ENCODE assay signal across 23 cellular contexts in genomic region chr6:45990162-45990561, GRCh38. TPM values are rescaled to one million over a fixed set of nuclear protein-coding genes. Genes with fewer than 3 reads are reported as not detected.
DNase-seq lines count a peak whose midpoint lies in the region; ATAC-seq and TF ChIP-seq lines count a peak whose summit lies in the region.
"Had no signal": no experiment of that assay in that cellular context is flagged by ENCODE, and none has a peak within 500 bp of the region (broad histone marks: within the 10 kb centered on the region; RNA-seq: fewer than 3 reads in every experiment).

No MANE protein-coding gene starts in this region.

- no peaks in the 10 kb centered on the region for H3K9me3 Mint-ChIP-seq in activated naive CD8-positive, alpha-beta T cell treated with anti-CD3 and anti-CD28 coated beads, Interleukin-2, amount 50 U/mL, for 24 hours
- H3K9me3 Mint-ChIP-seq in activated naive CD8-positive, alpha-beta T cell treated with anti-CD3 and anti-CD28 coated beads for 36 hours: peaks cover 2% of the 10 kb centered on the region
- no peaks in the 10 kb centered on the region for H3K9me3 Mint-ChIP-seq in stimulated activated effector memory CD8-positive, alpha-beta T cell treated with anti-CD3 and anti-CD28 coated beads, Interleukin-12 subunit alpha, Interleukin-12 subunit beta, amount 100 ng/mL, for 72 hours
- H3K9me3 Mint-ChIP-seq: H9, memory B cell had no signal

- CTCF ChIA-PET in HEK293T (lab: Yijun Ruan, JAX): no interaction called here

- H3K4me1 Mint-ChIP-seq in activated naive CD8-positive, alpha-beta T cell treated with anti-CD3 and anti-CD28 coated beads, Interleukin-2, amount 50 U/mL, for 24 hours: peaks cover 8% of the 10 kb centered on the region
- peaks cover 3% of the 10 kb centered on the region for H3K4me1 Mint-ChIP-seq in activated naive CD8-positive, alpha-beta T cell treated with anti-CD3 and anti-CD28 coated beads for 36 hours
- peaks cover 29% of the 10 kb centered on the region for H3K4me1 Mint-ChIP-seq in stimulated activated effector memory CD8-positive, alpha-beta T cell treated with anti-CD3 and anti-CD28 coated beads, Interleukin-12 subunit alpha, Interleukin-12 subunit beta, amount 100 ng/mL, for 72 hours

- H3K4me3 Mint-ChIP-seq in activated naive CD8-positive, alpha-beta T cell treated with anti-CD3 and anti-CD28 coated beads, Interleukin-2, amount 50 U/mL, for 24 hours: no peak overlapping the region
- no peak overlapping the region for H3K4me3 Mint-ChIP-seq in activated naive CD8-positive, alpha-beta T cell treated with anti-CD3 and anti-CD28 coated beads for 36 hours
- no peak overlapping the region for H3K4me3 Mint-ChIP-seq in stimulated activated effector memory CD8-positive, alpha-beta T cell treated with anti-CD3 and anti-CD28 coated beads, Interleukin-12 subunit alpha, Interleukin-12 subunit beta, amount 100 ng/mL, for 72 hours
- H3K4me3 Mint-ChIP-seq: H9; memory B cell; naive thymus-derived CD4-positive, alpha-beta T cell had no signal

- no peak for DNase-seq in activated naive CD8-positive, alpha-beta T cell treated with anti-CD3 and anti-CD28 coated beads, Interleukin-2, amount 50 U/mL, for 24 hours
- DNase-seq in activated naive CD8-positive, alpha-beta T cell treated with anti-CD3 and anti-CD28 coated beads for 36 hours: no peak
- DNase-seq in stimulated activated effector memory CD8-positive, alpha-beta T cell treated with anti-CD3 and anti-CD28 coated beads, Interleukin-12 subunit alpha, Interleukin-12 subunit beta, amount 100 ng/mL, for 72 hours (ENCODE audit: low spot score in 2 of 2): no peak
- DNase-seq in HEK293T (ENCODE audit: extremely low spot score) (no peak), C1 segment of cervical spinal cord (lab: John Stamatoyannopoulos, UW) (no peak)
- DNase-seq: activated CD4-positive, alpha-beta T cell treated with anti-CD3 and anti-CD28 coated beads, Interleukin-2, amount 50 U/mL, for 4 hours; activated naive CD4-positive, alpha-beta T cell; BE2C; central memory CD4-positive, alpha-beta T cell; foreskin keratinocyte; H9; naive thymus-derived CD4-positive, alpha-beta T cell; NCI-H1417; NCI-H526 treated with DMSO at 0.1 percent for 48 hours; SHP77; T-helper 1 cell had no signal

- no peaks in the 10 kb centered on the region for H3K27me3 Mint-ChIP-seq in activated naive CD8-positive, alpha-beta T cell treated with anti-CD3 and anti-CD28 coated beads, Interleukin-2, amount 50 U/mL, for 24 hours
- H3K27me3 Mint-ChIP-seq in activated naive CD8-positive, alpha-beta T cell treated with anti-CD3 and anti-CD28 coated beads for 36 hours: no peaks in the 10 kb centered on the region

- H3K27ac Mint-ChIP-seq in activated naive CD8-positive, alpha-beta T cell treated with anti-CD3 and anti-CD28 coated beads, Interleukin-2, amount 50 U/mL, for 24 hours: peak overlapping the region; percentile 15
- no peak overlapping the region for H3K27ac Mint-ChIP-seq in activated naive CD8-positive, alpha-beta T cell treated with anti-CD3 and anti-CD28 coated beads for 36 hours
- no peak overlapping the region for H3K27ac Mint-ChIP-seq in stimulated activated effector memory CD8-positive, alpha-beta T cell treated with anti-CD3 and anti-CD28 coated beads, Interleukin-12 subunit alpha, Interleukin-12 subunit beta, amount 100 ng/mL, for 72 hours
- H3K27ac Mint-ChIP-seq: H9; memory B cell; naive thymus-derived CD4-positive, alpha-beta T cell had no signal

- peaks cover 2% of the 10 kb centered on the region for H3K36me3 Mint-ChIP-seq in activated naive CD8-positive, alpha-beta T cell treated with anti-CD3 and anti-CD28 coated beads, Interleukin-2, amount 50 U/mL, for 24 hours (ENCODE audit: low read depth)
- no peaks in the 10 kb centered on the region for H3K36me3 Mint-ChIP-seq in activated naive CD8-positive, alpha-beta T cell treated with anti-CD3 and anti-CD28 coated beads for 36 hours
- no peaks in the 10 kb centered on the region for H3K36me3 Mint-ChIP-seq in stimulated activated effector memory CD8-positive, alpha-beta T cell treated with anti-CD3 and anti-CD28 coated beads, Interleukin-12 subunit alpha, Interleukin-12 subunit beta, amount 100 ng/mL, for 72 hours

- POLR2A ChIA-PET in HEK293T (lab: Yijun Ruan, JAX): no interaction called here

- ATAC-seq in activated naive CD8-positive, alpha-beta T cell treated with anti-CD3 and anti-CD28 coated beads, Interleukin-2, amount 50 U/mL, for 24 hours: peak; percentile 76
- ATAC-seq in GM21381 (IDR thresholded peaks at IDR 0.05; ENCODE audit: unreplicated experiment) (peak; percentile 72), HG03354 (IDR thresholded peaks at IDR 0.05; ENCODE audit: poor library complexity, severe bottlenecking, unreplicated experiment) (peak; percentile 83), HG03469 (IDR thresholded peaks at IDR 0.05; ENCODE audit: unreplicated experiment) (no peak)
- peak; percentile 90 for ATAC-seq in stimulated activated effector memory CD8-positive, alpha-beta T cell treated with anti-CD3 and anti-CD28 coated beads, Interleukin-12 subunit alpha, Interleukin-12 subunit beta, amount 100 ng/mL, for 72 hours
- ATAC-seq: foreskin keratinocyte; naive thymus-derived CD4-positive, alpha-beta T cell; sciatic nerve had no signal

TF ChIP-seq in HEK293T, 16 proteins besides CTCF, POLR2A, EP300 and RAD21:
- TF ChIP-seq ARNT (IDR thresholded peaks at IDR 0.05) (no peak), FOXK2 (IDR thresholded peaks at IDR 0.05) (no peak), FOXA1 (IDR thresholded peaks at IDR 0.05) (no peak), TARDBP (IDR thresholded peaks at IDR 0.05) (no peak), FOXM1 (IDR thresholded peaks at IDR 0.05; ENCODE audit: borderline replicate concordance) (no peak), CTBP1 (IDR thresholded peaks at IDR 0.05; ENCODE audit: borderline replicate concordance) (no peak), SUZ12 (IDR thresholded peaks at IDR 0.05) (no peak), L3MBTL2 (conservative IDR thresholded peaks at IDR 0.05) (no peak), PKNOX1 (IDR thresholded peaks at IDR 0.05) (no peak), ELF4 (IDR thresholded peaks at IDR 0.05) (no peak), BHLHE40 (IDR thresholded peaks at IDR 0.05; ENCODE audit: borderline replicate concordance) (no peak)

RNA-seq across cellular contexts. Expression of gene CLIC5, which starts 25.5 kb away (rescaled TPM):
- under 1 TPM; 0.50 to 0.74 TPM for total RNA-seq in activated naive CD8-positive, alpha-beta T cell treated with anti-CD3 and anti-CD28 coated beads for 36 hours
- total RNA-seq: A172, foreskin keratinocyte, osteocyte had no signal
